Comparison of ENCODE assay signal across 20 cellular contexts in the genomic region with DNA sequence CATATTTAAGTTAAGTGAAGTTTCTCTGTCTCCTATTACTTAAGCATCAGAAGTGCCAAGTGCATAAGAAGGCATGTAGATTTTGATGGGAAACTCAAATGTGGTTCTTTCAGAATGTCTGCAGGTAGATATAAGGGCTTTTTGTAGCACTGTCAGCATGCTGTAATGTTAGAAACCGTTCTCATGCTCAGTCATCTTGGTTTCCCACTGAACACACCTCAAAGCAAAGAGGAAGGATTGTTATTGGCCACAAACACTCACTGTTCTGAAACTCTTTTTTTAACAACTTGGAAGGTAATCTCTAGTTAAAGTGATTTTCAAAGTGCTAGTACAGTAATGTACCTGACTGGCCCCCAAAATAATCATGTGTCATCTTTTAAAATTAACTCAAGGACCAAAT.
"Had no signal": no experiment of that assay in that cellular context is flagged by ENCODE, and none has a peak within 500 bp of the region (broad histone marks: within the 10 kb centered on the region; RNA-seq: fewer than 3 reads in every experiment).

No MANE protein-coding gene starts in this region.

- H3K27ac Mint-ChIP-seq: naive B cell; nephron; progenitor cell of endocrine pancreas; stimulated activated memory B cell treated with anti-CD40 and anti-IgM and Interleukin-4, amounts not matched to agents 10 μg/mL and 1 μg/mL and 100 μg/mL, for 72 hours; stimulated activated naive CD8-positive, alpha-beta T cell treated with anti-CD3 and anti-CD28 coated beads, Interleukin-15, Interleukin-2, amounts not matched to agents 100 ng/mL and 50 ng/mL, for 24 hours had no signal

- H3K9me3 Mint-ChIP-seq: naive B cell; nephron; stimulated activated memory B cell treated with anti-CD40 and anti-IgM and Interleukin-4, amounts not matched to agents 10 μg/mL and 1 μg/mL and 100 μg/mL, for 72 hours; stimulated activated naive CD8-positive, alpha-beta T cell treated with anti-CD3 and anti-CD28 coated beads, Interleukin-15, Interleukin-2, amounts not matched to agents 100 ng/mL and 50 ng/mL, for 24 hours had no signal

- H3K27me3 ChIP-seq: heart right ventricle, pancreas, tibial nerve, upper lobe of right lung had no signal

- H3K4me2 ChIP-seq: smooth muscle cell had no signal

- H3K4me1 ChIP-seq: heart right ventricle, pancreas, tibial nerve, upper lobe of right lung had no signal

- ATAC-seq: esophagus mucosa; heart right ventricle; pancreas; right cardiac atrium; stimulated activated memory B cell treated with anti-CD40 and anti-IgM and Interleukin-4, amounts not matched to agents 10 μg/mL and 1 μg/mL and 100 μg/mL, for 72 hours; upper lobe of right lung had no signal

- H3K4me3 Mint-ChIP-seq: naive B cell; nephron; stimulated activated memory B cell treated with anti-CD40 and anti-IgM and Interleukin-4, amounts not matched to agents 10 μg/mL and 1 μg/mL and 100 μg/mL, for 72 hours; stimulated activated naive CD8-positive, alpha-beta T cell treated with anti-CD3 and anti-CD28 coated beads, Interleukin-15, Interleukin-2, amounts not matched to agents 100 ng/mL and 50 ng/mL, for 24 hours had no signal

- H3K36me3 Mint-ChIP-seq: naive B cell; stimulated activated memory B cell treated with anti-CD40 and anti-IgM and Interleukin-4, amounts not matched to agents 10 μg/mL and 1 μg/mL and 100 μg/mL, for 72 hours had no signal

- H3K4me1 Mint-ChIP-seq: naive B cell; nephron; stimulated activated memory B cell treated with anti-CD40 and anti-IgM and Interleukin-4, amounts not matched to agents 10 μg/mL and 1 μg/mL and 100 μg/mL, for 72 hours had no signal

- DNase-seq: effector memory CD4-positive, alpha-beta T cell; heart right ventricle; hypothalamus; kidney glomerular epithelial cell; mesendoderm; naive B cell; occipital lobe; pancreas; right cardiac atrium; stimulated activated CD4-positive, alpha-beta T cell treated with anti-CD3 and anti-CD28 coated beads, Interleukin-4, amount 100 ng/mL, for 1 hour; stimulated activated CD8-positive, alpha-beta memory T cell treated with anti-CD3 and anti-CD28 coated beads, Interleukin-4, amount 100 ng/mL, for 48 hours; upper lobe of right lung had no signal

- H3K36me3 ChIP-seq: heart right ventricle, pancreas, tibial nerve, upper lobe of right lung had no signal

- H3K9me3 ChIP-seq: heart right ventricle, pancreas, tibial nerve, upper lobe of right lung had no signal

- H3K27ac ChIP-seq: coronary artery, heart right ventricle, pancreas, tibial nerve, upper lobe of right lung had no signal

- H3K4me3 ChIP-seq: coronary artery, heart right ventricle, pancreas, smooth muscle cell, tibial nerve, upper lobe of right lung had no signal
